Comparison of ENCODE assay signal across 1 cellular context in the genomic region with DNA sequence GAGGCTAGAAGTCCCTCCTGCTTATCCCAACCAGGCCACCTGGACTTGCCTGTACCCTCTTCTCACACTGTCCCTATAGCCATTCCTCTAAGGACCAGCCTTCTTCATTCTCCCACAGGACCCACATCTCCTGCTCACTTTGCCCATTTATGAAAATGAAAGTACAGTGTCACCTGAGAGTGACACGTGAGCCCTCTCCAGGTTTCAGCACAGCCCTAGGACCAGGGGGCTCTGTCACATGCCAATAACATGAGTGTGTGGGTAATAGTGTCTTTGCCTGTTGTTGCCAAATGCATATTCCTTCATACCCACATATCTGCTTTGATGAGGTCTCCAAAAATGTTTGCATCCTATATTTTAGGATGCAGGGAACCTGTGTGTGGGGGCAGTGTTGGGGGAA.
TF ChIP-seq lines count a peak whose summit lies in the region.

No MANE protein-coding gene starts in this region.

TF ChIP-seq in HepG2, 621 proteins besides CTCF, POLR2A, EP300 and RAD21 (continued from another document):
- TF ChIP-seq ZNF766 (CRISPR knock-in tag; IDR thresholded peaks at IDR 0.05; ENCODE audit: borderline replicate concordance), result no peak
- no peak for TF ChIP-seq GATAD1 (CRISPR knock-in tag; IDR thresholded peaks at IDR 0.05)
- TF ChIP-seq ZNF775 (CRISPR knock-in tag; IDR thresholded peaks at IDR 0.05; ENCODE audit: borderline replicate concordance), result no peak
- no peak for TF ChIP-seq DNMT3B (CRISPR knock-in tag; conservative IDR thresholded peaks at IDR 0.05)
- TF ChIP-seq, protein P1, sequence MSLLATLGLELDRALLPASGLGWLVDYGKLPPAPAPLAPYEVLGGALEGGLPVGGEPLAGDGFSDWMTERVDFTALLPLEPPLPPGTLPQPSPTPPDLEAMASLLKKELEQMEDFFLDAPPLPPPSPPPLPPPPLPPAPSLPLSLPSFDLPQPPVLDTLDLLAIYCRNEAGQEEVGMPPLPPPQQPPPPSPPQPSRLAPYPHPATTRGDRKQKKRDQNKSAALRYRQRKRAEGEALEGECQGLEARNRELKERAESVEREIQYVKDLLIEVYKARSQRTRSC (CRISPR knock-in tag; IDR thresholded peaks at IDR 0.05; ENCODE audit: low read depth), result no peak
- no peak for TF ChIP-seq ZNF335 (CRISPR knock-in tag; IDR thresholded peaks at IDR 0.05)
TF ChIP-seq in HepG2: peak in this region for 0.
